22 cellular contexts compared by ENCODE assay signal in genomic region chr9:88952086-88952615, GRCh38. TPM values are rescaled to one million over a fixed set of nuclear protein-coding genes. Genes with fewer than 3 reads are reported as not detected.
DNase-seq lines count a peak whose midpoint lies in the region; ATAC-seq, FAIRE-seq and TF ChIP-seq lines count a peak whose summit lies in the region.
"Had no signal": no experiment of that assay in that cellular context is flagged by ENCODE, and none has a peak within 500 bp of the region (broad histone marks: within the 10 kb centered on the region; RNA-seq: fewer than 3 reads in every experiment).

No MANE protein-coding gene starts in this region.

- H3F3A ChIP-seq in GM23248 (ENCODE audit: insufficient read depth) = peaks cover 43% of the 10 kb centered on the region

- no peaks in the 10 kb centered on the region for H3K36me3 ChIP-seq in GM23248 (ENCODE audit: low read depth)
- H3K36me3 ChIP-seq in astrocyte (ENCODE audit: insufficient read depth, low read length) = no peaks in the 10 kb centered on the region
- H3K36me3 ChIP-seq in osteoblast (ENCODE audit: insufficient read depth, low read length) = no peaks in the 10 kb centered on the region

- peak overlapping the region; percentile 37 for H3K27ac Mint-ChIP-seq in astrocyte (ENCODE audit: unreplicated experiment)
- H3K27ac Mint-ChIP-seq in activated T-cell treated with anti-CD3 and anti-CD28 coated beads, Interleukin-2, amount 50 U/mL, for 72 hours = no peak overlapping the region
- H3K27ac Mint-ChIP-seq: B cell; CD4-positive, CD25-positive, alpha-beta regulatory T cell had no signal

- H3K27me3 Mint-ChIP-seq in astrocyte (ENCODE audit: low read depth, unreplicated experiment) = peaks cover 3% of the 10 kb centered on the region
- H3K27me3 Mint-ChIP-seq in activated T-cell treated with anti-CD3 and anti-CD28 coated beads, Interleukin-2, amount 50 U/mL, for 4 hours (ENCODE audit: low read depth) = peaks cover 24% of the 10 kb centered on the region
- peaks cover 79% of the 10 kb centered on the region for H3K27me3 Mint-ChIP-seq in activated T-cell treated with anti-CD3 and anti-CD28 coated beads, Interleukin-2, amount 50 U/mL, for 72 hours (ENCODE audit: low read depth)

- no peak overlapping the region for H3K9ac ChIP-seq in GM23248
- H3K9ac ChIP-seq in astrocyte (ENCODE audit: low read length) = no peak overlapping the region

- no peak for FAIRE-seq in astrocyte (lab: Jason Lieb, UNC)
- FAIRE-seq: GM12878 had no signal

- H3K9me3 ChIP-seq in GM23248 (ENCODE audit: low read depth) = no peaks in the 10 kb centered on the region
- no peaks in the 10 kb centered on the region for H3K9me3 ChIP-seq in astrocyte (ENCODE audit: insufficient read depth, low read depth, low read length)
- no peaks in the 10 kb centered on the region for H3K9me3 ChIP-seq in osteoblast (ENCODE audit: low read depth, low read length)
- H3K9me3 ChIP-seq: Caco-2 had no signal

- H3K4me3 ChIP-seq in GM23248 (no peak overlapping the region), astrocyte (ENCODE audit: insufficient read depth, low read depth, low read length) (no peak overlapping the region), osteoblast (ENCODE audit: insufficient read depth, low read length) (no peak overlapping the region)
- H3K4me3 ChIP-seq: GM12878 had no signal

- whole genome bisulfite sequencing in GM23248 (ENCODE audit: low coverage in 1 of 2, low lambda C conversion rate in 2 of 2, missing lambda C conversion rate in 2 of 2), 2 experiments = 81 to 87% methylated on average over 2 of the region's 2 CpGs

- peaks cover 34% of the 10 kb centered on the region for H3K4me1 Mint-ChIP-seq in astrocyte (ENCODE audit: low read depth, unreplicated experiment)
- no peaks in the 10 kb centered on the region for H3K4me1 Mint-ChIP-seq in activated T-cell treated with anti-CD3 and anti-CD28 coated beads, Interleukin-2, amount 50 U/mL, for 4 hours (ENCODE audit: low read depth)
- peaks cover 34% of the 10 kb centered on the region for H3K4me1 Mint-ChIP-seq in activated T-cell treated with anti-CD3 and anti-CD28 coated beads, Interleukin-2, amount 50 U/mL, for 72 hours (ENCODE audit: low read depth)
- H3K4me1 Mint-ChIP-seq: B cell had no signal

- in situ Hi-C loops in GM23248 (cut with MboI) = no loop called here

- no peak overlapping the region for H3K4me3 Mint-ChIP-seq in astrocyte (ENCODE audit: unreplicated experiment)
- no peak overlapping the region for H3K4me3 Mint-ChIP-seq in activated T-cell treated with anti-CD3 and anti-CD28 coated beads, Interleukin-2, amount 50 U/mL, for 4 hours
- H3K4me3 Mint-ChIP-seq in activated T-cell treated with anti-CD3 and anti-CD28 coated beads, Interleukin-2, amount 50 U/mL, for 72 hours = no peak overlapping the region
- H3K4me3 Mint-ChIP-seq: B cell; CD4-positive, CD25-positive, alpha-beta regulatory T cell had no signal

- TF ChIP-seq CTCF in astrocyte (IDR thresholded peaks at IDR 0.05; ENCODE audit: insufficient read depth, low read depth, low read length) (no peak), osteoblast (IDR thresholded peaks at IDR 0.05; ENCODE audit: extremely low read depth, low read depth, low read length) (no peak)

- no peak overlapping the region for H3K27ac ChIP-seq in GM23248
- H3K27ac ChIP-seq in astrocyte (ENCODE audit: low read depth, low read length) = no peak overlapping the region
- H3K27ac ChIP-seq in osteoblast (ENCODE audit: low read depth, low read length) = no peak overlapping the region

- H2AFZ ChIP-seq in GM23248 (no peak overlapping the region), astrocyte (ENCODE audit: low read depth, low read length) (no peak overlapping the region), osteoblast (ENCODE audit: low read length) (no peak overlapping the region)

- ATAC-seq in HG03139 (IDR thresholded peaks at IDR 0.05; ENCODE audit: unreplicated experiment) = no peak
- ATAC-seq in activated T-cell treated with anti-CD3 and anti-CD28 coated beads, Interleukin-2, amount 50 U/mL, for 4 hours = no peak
- no peak for ATAC-seq in activated T-cell treated with anti-CD3 and anti-CD28 coated beads, Interleukin-2, amount 50 U/mL, for 72 hours (replicated peaks in 1 of 2)
- ATAC-seq: GM12878, HCT116 had no signal

- no peaks in the 10 kb centered on the region for H4K20me1 ChIP-seq in GM23248 (ENCODE audit: insufficient read depth)
- no peaks in the 10 kb centered on the region for H4K20me1 ChIP-seq in astrocyte (ENCODE audit: insufficient read depth, low read length)
- H4K20me1 ChIP-seq in osteoblast (ENCODE audit: insufficient read depth, low read length) = peaks cover 4% of the 10 kb centered on the region

- H3K36me3 Mint-ChIP-seq in astrocyte (ENCODE audit: low read depth, unreplicated experiment) = no peaks in the 10 kb centered on the region
- no peaks in the 10 kb centered on the region for H3K36me3 Mint-ChIP-seq in activated T-cell treated with anti-CD3 and anti-CD28 coated beads, Interleukin-2, amount 50 U/mL, for 4 hours (ENCODE audit: insufficient read depth)
- no peaks in the 10 kb centered on the region for H3K36me3 Mint-ChIP-seq in activated T-cell treated with anti-CD3 and anti-CD28 coated beads, Interleukin-2, amount 50 U/mL, for 72 hours (ENCODE audit: insufficient read depth in 2 of 2)
- H3K36me3 Mint-ChIP-seq: CD4-positive, CD25-positive, alpha-beta regulatory T cell had no signal

- no peaks in the 10 kb centered on the region for H3K9me3 Mint-ChIP-seq in astrocyte (ENCODE audit: unreplicated experiment)
- no peaks in the 10 kb centered on the region for H3K9me3 Mint-ChIP-seq in activated T-cell treated with anti-CD3 and anti-CD28 coated beads, Interleukin-2, amount 50 U/mL, for 4 hours
- H3K9me3 Mint-ChIP-seq in activated T-cell treated with anti-CD3 and anti-CD28 coated beads, Interleukin-2, amount 50 U/mL, for 72 hours = no peaks in the 10 kb centered on the region

- DNase-seq in GM23248 (peak; percentile 16), astrocyte (ENCODE audit: low read depth) (no peak), medulla oblongata (ENCODE audit: extremely low spot score) (peak; percentile 71), osteoblast (ENCODE audit: insufficient read length, low spot score, missing footprints) (no peak)
- no peak for DNase-seq in activated T-cell treated with anti-CD3 and anti-CD28 coated beads, Interleukin-2, amount 50 U/mL, for 4 hours
- no peak for DNase-seq in activated T-cell treated with anti-CD3 and anti-CD28 coated beads, Interleukin-2, amount 50 U/mL, for 72 hours
- DNase-seq: Caco-2; CD4-positive, CD25-positive, alpha-beta regulatory T cell; GF-D8; GOT3; NCI-H1417; NCI-H187 treated with DMSO at 0.1 percent for 48 hours; NCI-H226; NCI-H524; NCI-H82; OCI-M1; RPMI8226; SIG-M5 had no signal

- peaks cover 38% of the 10 kb centered on the region for H3K4me1 ChIP-seq in GM23248 (ENCODE audit: insufficient read depth)
- H3K4me1 ChIP-seq in astrocyte (ENCODE audit: insufficient read depth, low read length) = peaks cover 55% of the 10 kb centered on the region
- peaks cover 36% of the 10 kb centered on the region for H3K4me1 ChIP-seq in osteoblast (ENCODE audit: insufficient read depth, low read length)

- H3K9me2 ChIP-seq in GM23248 (ENCODE audit: insufficient read depth) = no peaks in the 10 kb centered on the region

- H3K4me2 ChIP-seq in GM23248 (ENCODE audit: unreplicated experiment) (no peak overlapping the region), astrocyte (ENCODE audit: low read length) (no peak overlapping the region), osteoblast (ENCODE audit: insufficient read depth, low read length) (no peak overlapping the region)

- H3K27me3 ChIP-seq in GM23248 (replicated peaks; ENCODE audit: insufficient read depth) (no peaks in the 10 kb centered on the region), astrocyte (ENCODE audit: insufficient read depth, low read length) (no peaks in the 10 kb centered on the region), osteoblast (ENCODE audit: insufficient read depth, low read length) (peaks cover 14% of the 10 kb centered on the region)

- H3K79me2 ChIP-seq in GM23248 (ENCODE audit: insufficient read depth) = no peaks in the 10 kb centered on the region
- no peaks in the 10 kb centered on the region for H3K79me2 ChIP-seq in astrocyte (ENCODE audit: insufficient read depth, low read length)
- H3K79me2 ChIP-seq in osteoblast (ENCODE audit: insufficient read depth, low read length) = no peaks in the 10 kb centered on the region

RNA-seq across cellular contexts. Expression of gene S1PR3, which starts 39.1 kb away (rescaled TPM):
- 15.8 and 16.9 TPM in 2 replicates for total RNA-seq in GM23248 (2014; rRNA removed; shearing (Covaris generic))
- 11.8 and 11.9 TPM in 2 replicates for polyA plus RNA-seq in GM23248 (2016; fragmentation: Nextera tagmentation; extraction: Ambion mirVana)
- 24.6 and 35.0 TPM in 2 replicates for total RNA-seq in astrocyte
- total RNA-seq in activated T-cell treated with anti-CD3 and anti-CD28 coated beads, Interleukin-2, amount 50 U/mL, for 4 hours = 1 to 10 TPM in 2 of 3 donors, under 1 TPM in 1; 0.58 to 2.3 (median 1.8) TPM
- total RNA-seq in osteoblast = 2.7 and 3.3 TPM in 2 replicates
- under 1 TPM; 0.48 to 0.76 TPM for total RNA-seq in activated T-cell treated with anti-CD3 and anti-CD28 coated beads, Interleukin-2, amount 50 U/mL, for 72 hours
- total RNA-seq: B cell; CD4-positive, CD25-positive, alpha-beta regulatory T cell had no signal

Comparison
In these comparisons a context has a peak if more than half of its experiments do, and no peak if none do; other contexts are left out.
1. DNase-seq: peak in GM23248 (single experiment) and medulla oblongata (single experiment); none in astrocyte (single experiment), activated T-cell treated with anti-CD3 and anti-CD28 coated beads, Interleukin-2, amount 50 U/mL, for 4 hours (single experiment), osteoblast (single experiment) and activated T-cell treated with anti-CD3 and anti-CD28 coated beads, Interleukin-2, amount 50 U/mL, for 72 hours (0 of 2).